Comparison of ENCODE assay signal across 15 cellular contexts in genomic region chr2:137208361-137208973, GRCh38.
DNase-seq lines count a peak whose midpoint lies in the region; ATAC-seq, FAIRE-seq and TF ChIP-seq lines count a peak whose summit lies in the region.
"Had no signal": no experiment of that assay in that cellular context is flagged by ENCODE, and none has a peak within 500 bp of the region (broad histone marks: within the 10 kb centered on the region; RNA-seq: fewer than 3 reads in every experiment).

No MANE protein-coding gene starts in this region.

- no peaks in the 10 kb centered on the region for H3K79me2 ChIP-seq in astrocyte (ENCODE audit: insufficient read depth, low read length)

- FAIRE-seq in astrocyte (lab: Jason Lieb, UNC), result peak; percentile 20

- no peak overlapping the region for H3K4me2 ChIP-seq in astrocyte (ENCODE audit: low read length)
- H3K4me2 ChIP-seq: neural progenitor cell had no signal

- H3K27ac ChIP-seq in astrocyte (ENCODE audit: low read depth, low read length), result no peak overlapping the region
- H3K27ac ChIP-seq: left lung, neural progenitor cell had no signal

- no peak overlapping the region for H3K9ac ChIP-seq in astrocyte (ENCODE audit: low read length)
- H3K9ac ChIP-seq: neural progenitor cell had no signal

- no peak for TF ChIP-seq CTCF in astrocyte (IDR thresholded peaks at IDR 0.05; ENCODE audit: insufficient read depth, low read depth, low read length)

- DNase-seq in HS-27A (ENCODE audit: low read depth) (peak; percentile 87), astrocyte (ENCODE audit: low read depth) (peak; percentile 58), iris pigment epithelial cell (ENCODE audit: low read depth) (peak; percentile 76)
- no peak for DNase-seq in NK-92 treated with Interleukin-12 subunit alpha and Interleukin-12 subunit beta, amount 100 ng/mL, for 24 hours (lab: John Stamatoyannopoulos, UW)
- no peak for DNase-seq in stimulated activated effector memory CD8-positive, alpha-beta T cell treated with anti-CD3 and anti-CD28 coated beads, Interleukin-12 subunit alpha, Interleukin-12 subunit beta, amount 100 ng/mL, for 72 hours (ENCODE audit: low spot score in 2 of 2)
- DNase-seq: activated CD4-positive, alpha-beta T cell treated with anti-CD3 and anti-CD28 coated beads for 36 hours; activated T-cell treated with anti-CD3 and anti-CD28 coated beads, Interleukin-2, amount 50 U/mL, for 4 hours; glutamatergic neuron; left lung; NCI-H1048; NCI-H2227 treated with DMSO at 0.1 percent for 48 hours had no signal

- no peaks in the 10 kb centered on the region for H3K36me3 ChIP-seq in astrocyte (ENCODE audit: insufficient read depth, low read length)
- H3K36me3 ChIP-seq: left lung, neural progenitor cell had no signal

- peak overlapping the region; percentile 5 for H3K27ac Mint-ChIP-seq in astrocyte (ENCODE audit: unreplicated experiment)
- no peak overlapping the region for H3K27ac Mint-ChIP-seq in stimulated activated effector memory CD8-positive, alpha-beta T cell treated with anti-CD3 and anti-CD28 coated beads, Interleukin-12 subunit alpha, Interleukin-12 subunit beta, amount 100 ng/mL, for 72 hours
- H3K27ac Mint-ChIP-seq: activated CD4-positive, alpha-beta T cell treated with anti-CD3 and anti-CD28 coated beads for 36 hours; neural progenitor cell; T-helper 1 cell treated with Interleukin-12 subunit alpha and Interleukin-12 subunit beta and Interleukin-4 antibody, amounts not matched to agents 30 μg/mL and 1 μg/mL, for 36 hours had no signal

- peaks cover 8% of the 10 kb centered on the region for H3K4me1 Mint-ChIP-seq in astrocyte (ENCODE audit: low read depth, unreplicated experiment)
- H3K4me1 Mint-ChIP-seq in stimulated activated effector memory CD8-positive, alpha-beta T cell treated with anti-CD3 and anti-CD28 coated beads, Interleukin-12 subunit alpha, Interleukin-12 subunit beta, amount 100 ng/mL, for 72 hours, result no peaks in the 10 kb centered on the region
- H3K4me1 Mint-ChIP-seq: activated CD4-positive, alpha-beta T cell treated with anti-CD3 and anti-CD28 coated beads for 36 hours had no signal

- no peaks in the 10 kb centered on the region for H3K9me3 ChIP-seq in astrocyte (ENCODE audit: insufficient read depth, low read depth, low read length)
- H3K9me3 ChIP-seq: left lung had no signal

- peak overlapping the region; percentile 37 for H2AFZ ChIP-seq in astrocyte (ENCODE audit: low read depth, low read length)
- H2AFZ ChIP-seq: neural progenitor cell had no signal

- no peaks in the 10 kb centered on the region for H3K9me3 Mint-ChIP-seq in astrocyte (ENCODE audit: unreplicated experiment)
- peaks cover 3% of the 10 kb centered on the region for H3K9me3 Mint-ChIP-seq in stimulated activated effector memory CD8-positive, alpha-beta T cell treated with anti-CD3 and anti-CD28 coated beads, Interleukin-12 subunit alpha, Interleukin-12 subunit beta, amount 100 ng/mL, for 72 hours
- H3K9me3 Mint-ChIP-seq: activated T-cell treated with anti-CD3 and anti-CD28 coated beads, Interleukin-2, amount 50 U/mL, for 4 hours; neural progenitor cell; T-helper 1 cell treated with Interleukin-12 subunit alpha and Interleukin-12 subunit beta and Interleukin-4 antibody, amounts not matched to agents 30 μg/mL and 1 μg/mL, for 36 hours had no signal

- no peaks in the 10 kb centered on the region for H3K27me3 Mint-ChIP-seq in astrocyte (ENCODE audit: low read depth, unreplicated experiment)
- H3K27me3 Mint-ChIP-seq: activated CD4-positive, alpha-beta T cell treated with anti-CD3 and anti-CD28 coated beads for 36 hours had no signal

- no peaks in the 10 kb centered on the region for H3K27me3 ChIP-seq in astrocyte (ENCODE audit: insufficient read depth, low read length)
- H3K27me3 ChIP-seq: left lung, neural progenitor cell had no signal

- no peaks in the 10 kb centered on the region for H3K36me3 Mint-ChIP-seq in astrocyte (ENCODE audit: low read depth, unreplicated experiment)
- no peaks in the 10 kb centered on the region for H3K36me3 Mint-ChIP-seq in stimulated activated effector memory CD8-positive, alpha-beta T cell treated with anti-CD3 and anti-CD28 coated beads, Interleukin-12 subunit alpha, Interleukin-12 subunit beta, amount 100 ng/mL, for 72 hours
- H3K36me3 Mint-ChIP-seq: neural progenitor cell had no signal

- H3K4me3 ChIP-seq in astrocyte (ENCODE audit: insufficient read depth, low read depth, low read length), result no peak overlapping the region
- H3K4me3 ChIP-seq: left lung, neural progenitor cell had no signal

- H3K4me1 ChIP-seq in astrocyte (ENCODE audit: insufficient read depth, low read length), result peaks cover 5% of the 10 kb centered on the region
- H3K4me1 ChIP-seq: left lung, neural progenitor cell had no signal

- H3K4me3 Mint-ChIP-seq in astrocyte (ENCODE audit: unreplicated experiment), result no peak overlapping the region
- no peak overlapping the region for H3K4me3 Mint-ChIP-seq in stimulated activated effector memory CD8-positive, alpha-beta T cell treated with anti-CD3 and anti-CD28 coated beads, Interleukin-12 subunit alpha, Interleukin-12 subunit beta, amount 100 ng/mL, for 72 hours
- H3K4me3 Mint-ChIP-seq: activated CD4-positive, alpha-beta T cell treated with anti-CD3 and anti-CD28 coated beads for 36 hours; activated T-cell treated with anti-CD3 and anti-CD28 coated beads, Interleukin-2, amount 50 U/mL, for 4 hours; neural progenitor cell; T-helper 1 cell treated with Interleukin-12 subunit alpha and Interleukin-12 subunit beta and Interleukin-4 antibody, amounts not matched to agents 30 μg/mL and 1 μg/mL, for 36 hours had no signal

- H4K20me1 ChIP-seq in astrocyte (ENCODE audit: insufficient read depth, low read length), result no peaks in the 10 kb centered on the region

- ATAC-seq in GM18861 (IDR thresholded peaks at IDR 0.05; ENCODE audit: unreplicated experiment) (no peak), GM21447 (IDR thresholded peaks at IDR 0.05; ENCODE audit: unreplicated experiment) (no peak)
- ATAC-seq in stimulated activated effector memory CD8-positive, alpha-beta T cell treated with anti-CD3 and anti-CD28 coated beads, Interleukin-12 subunit alpha, Interleukin-12 subunit beta, amount 100 ng/mL, for 72 hours, result no peak
- ATAC-seq: activated CD4-positive, alpha-beta T cell treated with anti-CD3 and anti-CD28 coated beads for 36 hours; activated T-cell treated with anti-CD3 and anti-CD28 coated beads, Interleukin-2, amount 50 U/mL, for 4 hours; left lung had no signal

Comparison
In these comparisons a context has a peak if more than half of its experiments do, and no peak if none do; other contexts are left out.
1. DNase-seq: peak in HS-27A (single experiment), astrocyte (single experiment) and iris pigment epithelial cell (single experiment); none in NK-92 treated with Interleukin-12 subunit alpha and Interleukin-12 subunit beta, amount 100 ng/mL, for 24 hours (single experiment) and stimulated activated effector memory CD8-positive, alpha-beta T cell treated with anti-CD3 and anti-CD28 coated beads, Interleukin-12 subunit alpha, Interleukin-12 subunit beta, amount 100 ng/mL, for 72 hours (0 of 2).